In the genomic region with DNA sequence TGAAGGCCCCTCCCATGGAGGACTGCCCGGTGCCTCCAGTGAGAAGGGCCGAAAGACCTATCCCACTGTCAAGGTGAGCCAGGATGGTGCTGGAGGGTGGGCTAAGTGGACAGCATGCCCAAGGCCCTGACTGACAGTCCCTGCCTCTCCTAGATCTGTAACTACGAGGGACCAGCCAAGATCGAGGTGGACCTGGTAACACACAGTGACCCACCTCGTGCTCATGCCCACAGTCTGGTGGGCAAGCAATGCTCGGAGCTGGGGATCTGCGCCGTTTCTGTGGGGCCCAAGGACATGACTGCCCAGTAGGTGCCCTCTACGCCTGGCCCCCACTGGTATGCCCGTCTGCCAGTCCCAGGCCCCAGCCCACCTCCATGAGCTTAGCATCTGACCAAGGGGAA, we compare ENCODE assay signal across 11 cellular contexts. TPM values are rescaled to one million over a fixed set of nuclear protein-coding genes. Genes with fewer than 3 reads are reported as not detected.
DNase-seq lines count a peak whose midpoint lies in the region; ATAC-seq and TF ChIP-seq lines count a peak whose summit lies in the region.
"Had no signal": no experiment of that assay in that cellular context is flagged by ENCODE, and none has a peak within 500 bp of the region (broad histone marks: within the 10 kb centered on the region; RNA-seq: fewer than 3 reads in every experiment).

No MANE protein-coding gene starts in this region.

- no peak overlapping the region for H3K18ac ChIP-seq in mesenchymal stem cell (ENCODE audit: low read depth in 1 of 2, low read length in 2 of 2)

- no peak overlapping the region for H2BK15ac ChIP-seq in mesenchymal stem cell (ENCODE audit: low read depth, poor library complexity, severe bottlenecking)

- DNase-seq in heart right ventricle (no peak), left ventricle myocardium superior (no peak), mesenchymal stem cell (no peak), uterus (no peak), epidermal melanocyte (ENCODE audit: insufficient read length, low spot score) (no peak), NCI-H1092 (lab: John Stamatoyannopoulos, UW) (no peak), NCI-H2171 (lab: John Stamatoyannopoulos, UW) (no peak)
- no peak for DNase-seq in activated naive CD4-positive, alpha-beta T cell treated with anti-CD3 and anti-CD28 coated beads, Interleukin-2, amount 50 U/mL, for 72 hours (ENCODE audit: low spot score in 2 of 2)
- DNase-seq: DMS 273 treated with DMSO at 0.1 percent for 48 hours, KBM-7 had no signal

- H3K27ac ChIP-seq in heart right ventricle (peak overlapping the region in 5 of 10 donors; percentile 94 to 98 (median 96)), mesenchymal stem cell (ENCODE audit: low read length, poor library complexity, severe bottlenecking) (no peak overlapping the region), uterus (peak overlapping the region; percentile 97 to 98)

- no peaks in the 10 kb centered on the region for H3K9me3 Mint-ChIP-seq in activated naive CD4-positive, alpha-beta T cell treated with anti-CD3 and anti-CD28 coated beads, Interleukin-2, amount 50 U/mL, for 72 hours

- no peak overlapping the region for H3K4ac ChIP-seq in mesenchymal stem cell (ENCODE audit: low read depth in 1 of 2, low read length in 2 of 2)

- no peak overlapping the region for H4K8ac ChIP-seq in mesenchymal stem cell (ENCODE audit: low read length)

- no peaks in the 10 kb centered on the region for H3K9me3 ChIP-seq in heart right ventricle
- no peaks in the 10 kb centered on the region for H3K9me3 ChIP-seq in mesenchymal stem cell (ENCODE audit: control insufficient read depth, low read length)
- H3K9me3 ChIP-seq in uterus = no peaks in the 10 kb centered on the region

- H3K4me2 ChIP-seq in mesenchymal stem cell (ENCODE audit: low read length, poor library complexity, severe bottlenecking) = no peak overlapping the region

- no peak overlapping the region for H2BK120ac ChIP-seq in mesenchymal stem cell (ENCODE audit: low read depth, low read length)

- intact Hi-C loops in heart right ventricle (cut with DNase I) = loop anchor here in 7 of 10 donors (5.0 to 10.0 kb wide), 6 partner anchors 58 to 229 kb away; a partner anchor contains a TSS
- intact Hi-C loops in left ventricle myocardium superior (cut with micrococcal nuclease) = loop anchor here (10.0 kb wide), 1 partner anchor 188 kb away; no protein-coding TSS in a partner anchor
- intact Hi-C loops in uterus (cut with DNase I; ENCODE audit: low total_unique reads) = no loop called here

- no peaks in the 10 kb centered on the region for H3K27me3 ChIP-seq in heart right ventricle
- H3K27me3 ChIP-seq in mesenchymal stem cell (ENCODE audit: control insufficient read depth in 1 of 2, insufficient read depth in 1 of 2, low read length in 2 of 2) = no peaks in the 10 kb centered on the region
- H3K27me3 ChIP-seq in uterus = no peaks in the 10 kb centered on the region

- H3K36me3 ChIP-seq in heart right ventricle (peaks cover 0 to 52% (median 7%) of the 10 kb centered on the region in 9 donors), mesenchymal stem cell (ENCODE audit: control insufficient read depth in 1 of 2, insufficient read depth in 2 of 2, low read depth in 1 of 2, low read length in 2 of 2) (peaks cover 27 to 46% of the 10 kb centered on the region in 2 experiments), uterus (no peaks in the 10 kb centered on the region)

- H3K4me3 ChIP-seq in heart right ventricle = peak overlapping the region in 7 of 10 donors; percentile 54 to 90 (median 66)
- H3K4me3 ChIP-seq in mesenchymal stem cell (ENCODE audit: insufficient read depth in 1 of 2, low read depth in 1 of 2, low read length in 2 of 2) = peak overlapping the region in 1 of 2 experiments; percentile 92
- H3K4me3 ChIP-seq in uterus = no peak overlapping the region

- peaks cover 35 to 42% of the 10 kb centered on the region in 2 donors for H3K36me3 Mint-ChIP-seq in activated naive CD4-positive, alpha-beta T cell treated with anti-CD3 and anti-CD28 coated beads, Interleukin-2, amount 50 U/mL, for 72 hours

- TF ChIP-seq CTCF in heart right ventricle (IDR thresholded peaks at IDR 0.05) = no peak
- no peak for TF ChIP-seq CTCF in uterus (IDR thresholded peaks at IDR 0.05)

- ATAC-seq in heart right ventricle (no peak), left ventricle myocardium superior (no peak)
- ATAC-seq in activated naive CD4-positive, alpha-beta T cell treated with anti-CD3 and anti-CD28 coated beads, Interleukin-2, amount 50 U/mL, for 72 hours = no peak

- TF ChIP-seq POLR2A in uterus (IDR thresholded peaks at IDR 0.05) = no peak

- peak overlapping the region; percentile 29 to 97 for H3K27ac Mint-ChIP-seq in activated naive CD4-positive, alpha-beta T cell treated with anti-CD3 and anti-CD28 coated beads, Interleukin-2, amount 50 U/mL, for 72 hours

- WGBS in heart right ventricle, 2 donors = 91 to 97% methylated on average over 10 of the region's 10 CpGs
- WGBS in mesenchymal stem cell = 98% methylated on average over 10 of the region's 10 CpGs

- H3K9ac ChIP-seq in mesenchymal stem cell (ENCODE audit: low read length) = peak overlapping the region; percentile 90

- H3K23ac ChIP-seq in mesenchymal stem cell (ENCODE audit: low read length in 2 of 2) = no peak overlapping the region

- H3K79me1 ChIP-seq in mesenchymal stem cell (replicated peaks; ENCODE audit: low read length, poor library complexity, severe bottlenecking) = peaks cover 23% of the 10 kb centered on the region

- H2AFZ ChIP-seq in mesenchymal stem cell (ENCODE audit: low read depth, low read length) = no peak overlapping the region

- H3K4me1 ChIP-seq in heart right ventricle (peaks cover 7 to 57% (median 36%) of the 10 kb centered on the region in 9 donors), mesenchymal stem cell (ENCODE audit: control insufficient read depth, insufficient read depth, low read depth, low read length) (peaks cover 53% of the 10 kb centered on the region), uterus (peaks cover 0 to 18% of the 10 kb centered on the region in 2 donors)

- no peak overlapping the region for H2BK5ac ChIP-seq in mesenchymal stem cell (ENCODE audit: low read depth, low read length, poor library complexity, severe bottlenecking)

- no peak overlapping the region for H3K14ac ChIP-seq in mesenchymal stem cell (ENCODE audit: low read length in 2 of 2)

- peak overlapping the region; percentile 25 for H2AK5ac ChIP-seq in mesenchymal stem cell (ENCODE audit: low read length, severe bottlenecking)

- peak overlapping the region in 1 of 2 experiments; percentile 23 for H2BK12ac ChIP-seq in mesenchymal stem cell (ENCODE audit: low read length in 2 of 2)

- H4K91ac ChIP-seq in mesenchymal stem cell (ENCODE audit: low read length) = peak overlapping the region; percentile 74

RNA-seq across cellular contexts. Expression of a gene that starts 1.2 kb away (rescaled TPM):
- 10 to 100 TPM in 9 of 10 donors, 1 to 10 TPM in 1; 9.9 to 40.0 (median 15.7) TPM for total RNA-seq in heart right ventricle
- 10 to 100 TPM; 19.7 to 19.8 TPM for polyA plus RNA-seq in heart right ventricle
- 11.3 TPM for total RNA-seq in left ventricle myocardium superior
- total RNA-seq in activated naive CD4-positive, alpha-beta T cell treated with anti-CD3 and anti-CD28 coated beads, Interleukin-2, amount 50 U/mL, for 72 hours = 100 to 1,000 TPM; 213 to 251 TPM
- polyA plus RNA-seq in mesenchymal stem cell (2013, experiment 1 of 2) = 11.8 TPM
- polyA plus RNA-seq in mesenchymal stem cell (2013, experiment 2 of 2) = 11.2 TPM
- total RNA-seq in uterus = 10 to 100 TPM in 2 of 4 donors, 1 to 10 TPM in 2; 6.4 to 61.7 (median 10.7) TPM

RNA-seq across cellular contexts. Expression of a gene that starts 21.8 kb away (rescaled TPM):
- total RNA-seq in heart right ventricle (1 to 10 TPM in 4 of 10 donors, under 1 TPM in 5, not detected in 1; 0.19 to 1.5 (median 0.61) TPM), left ventricle myocardium superior (0.50 TPM), uterus (100 to 1,000 TPM in 1 of 4 donors, 10 to 100 TPM in 2, not detected in 1; 31.3 to 114 (median 37.3) TPM)
- polyA plus RNA-seq in heart right ventricle = under 1 TPM; 0.37 to 0.42 TPM
- total RNA-seq in activated naive CD4-positive, alpha-beta T cell treated with anti-CD3 and anti-CD28 coated beads, Interleukin-2, amount 50 U/mL, for 72 hours = 10 to 100 TPM in 1 of 2 donors, 1 to 10 TPM in 1; 8.7 to 13.3 TPM
- polyA plus RNA-seq in mesenchymal stem cell (2013, experiment 1 of 2) = 2.6 TPM
- 2.2 TPM for polyA plus RNA-seq in mesenchymal stem cell (2013, experiment 2 of 2)

RNA-seq across cellular contexts. Expression of a gene that starts 23.9 kb away (rescaled TPM):
- total RNA-seq in heart right ventricle (10 to 100 TPM in 5 of 10 donors, 1 to 10 TPM in 5; 6.7 to 10.5 (median 9.9) TPM), left ventricle myocardium superior (9.1 TPM), uterus (10 to 100 TPM in 3 of 4 donors, 1 to 10 TPM in 1; 6.8 to 40.0 (median 16.7) TPM)
- polyA plus RNA-seq in heart right ventricle = 10 to 100 TPM; 10.4 to 19.2 TPM
- 10 to 100 TPM; 12.9 to 27.4 TPM for total RNA-seq in activated naive CD4-positive, alpha-beta T cell treated with anti-CD3 and anti-CD28 coated beads, Interleukin-2, amount 50 U/mL, for 72 hours
- 7.3 TPM for polyA plus RNA-seq in mesenchymal stem cell (2013, experiment 1 of 2)
- 7.5 TPM for polyA plus RNA-seq in mesenchymal stem cell (2013, experiment 2 of 2)

RNA-seq across cellular contexts. Expression of a gene that starts 35.6 kb away (rescaled TPM):
- 10 to 100 TPM; 65.7 to 84.3 (median 79.1) TPM for total RNA-seq in heart right ventricle
- 10 to 100 TPM; 60.0 to 81.7 TPM for polyA plus RNA-seq in heart right ventricle
- total RNA-seq in left ventricle myocardium superior = 78.3 TPM
- 10 to 100 TPM; 38.7 to 73.9 TPM for total RNA-seq in activated naive CD4-positive, alpha-beta T cell treated with anti-CD3 and anti-CD28 coated beads, Interleukin-2, amount 50 U/mL, for 72 hours
- polyA plus RNA-seq in mesenchymal stem cell (2013, experiment 1 of 2) = 77.8 TPM
- 80.7 TPM for polyA plus RNA-seq in mesenchymal stem cell (2013, experiment 2 of 2)
- 10 to 100 TPM; 26.2 to 51.6 (median 35.6) TPM for total RNA-seq in uterus

RNA-seq across cellular contexts. Expression of a gene that starts 54.6 kb away (rescaled TPM):
- total RNA-seq in heart right ventricle (not detected), left ventricle myocardium superior (not detected), uterus (under 1 TPM in 1 of 4 donors, not detected in 3; 0.21 TPM)
- polyA plus RNA-seq in heart right ventricle = not detected
- under 1 TPM in 1 of 2 donors, not detected in 1; 0.30 TPM for total RNA-seq in activated naive CD4-positive, alpha-beta T cell treated with anti-CD3 and anti-CD28 coated beads, Interleukin-2, amount 50 U/mL, for 72 hours
- polyA plus RNA-seq in mesenchymal stem cell (2013, experiment 1 of 2) = not detected
- polyA plus RNA-seq in mesenchymal stem cell (2013, experiment 2 of 2) = 0.03 TPM
- total RNA-seq: SK-MEL-5 had no signal

Comparison
In these comparisons a context has a peak if more than half of its experiments do, and no peak if none do; other contexts are left out.
1. H3K4me3 ChIP-seq: peak in heart right ventricle (7 of 10); none in uterus (0 of 2).